ENCODE assay signal across 20 cellular contexts in the genomic region with DNA sequence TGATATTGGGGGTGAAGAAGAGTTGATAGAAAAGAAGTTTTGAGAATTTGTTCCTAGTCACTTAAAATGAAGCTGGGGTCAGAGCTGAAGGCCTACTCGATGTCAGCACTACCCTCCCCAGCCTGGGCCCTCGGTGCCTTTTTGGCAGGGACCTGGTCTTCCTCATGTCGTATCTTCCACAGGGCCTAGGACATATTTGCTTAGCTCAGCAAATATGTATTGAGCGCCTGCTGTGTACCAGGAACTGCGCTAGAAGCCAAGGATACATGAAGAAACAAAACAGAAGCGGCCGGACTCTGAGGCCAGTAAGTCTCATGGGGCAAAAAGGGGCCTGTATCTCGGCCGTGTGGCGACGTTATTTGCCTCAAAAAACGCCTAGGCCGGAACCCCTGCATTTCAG. TPM values are rescaled to one million over a fixed set of nuclear protein-coding genes. Genes with fewer than 3 reads are reported as not detected.
DNase-seq lines count a peak whose midpoint lies in the region; ATAC-seq, FAIRE-seq and TF ChIP-seq lines count a peak whose summit lies in the region.
"Had no signal": no experiment of that assay in that cellular context is flagged by ENCODE, and none has a peak within 500 bp of the region (broad histone marks: within the 10 kb centered on the region; RNA-seq: fewer than 3 reads in every experiment).

No MANE protein-coding gene starts in this region.

- no peak overlapping the region for H2BK15ac ChIP-seq in IMR-90 (ENCODE audit: low read depth, low read length)

- no peak overlapping the region for H2AFZ ChIP-seq in IMR-90 (replicated peaks; ENCODE audit: low read length, poor library complexity)
- H2AFZ ChIP-seq: GM23338 had no signal

- intact Hi-C loops in IMR-90 (cut with micrococcal nuclease) = no loop called here
- intact Hi-C loops in spleen (cut with DNase I; ENCODE audit: low total_unique reads) = no loop called here

- no peak overlapping the region for H3K23ac ChIP-seq in IMR-90 (ENCODE audit: low read depth, low read length)

- 88% methylated on average over 13 of the region's 13 CpGs for WGBS in A549 (ENCODE audit: missing lambda C conversion rate)
- 94% methylated on average over 7 of the region's 13 CpGs; no CpG with 5 or more reads in 1 of the 2 experiments for WGBS in IMR-90 (ENCODE audit: extremely low coverage in 2 of 2, insufficient read length in 1 of 2), 2 experiments
- WGBS in spleen, 5 donors = 91 to 93% (median 93%) methylated on average over 13 of the region's 13 CpGs

- H3K27me3 Mint-ChIP-seq in T-helper 17 cell = no peaks in the 10 kb centered on the region
- H3K27me3 Mint-ChIP-seq: CD4-positive, CD25-positive, alpha-beta regulatory T cell had no signal

- no peak overlapping the region for H3K14ac ChIP-seq in IMR-90 (replicated peaks; ENCODE audit: low read depth, low read length)

- no peak for TF ChIP-seq RAD21 in A549 (conservative IDR thresholded peaks at IDR 0.05 in 1 of 2, IDR thresholded peaks at IDR 0.05 in 1 of 2)
- no peak for TF ChIP-seq RAD21 in IMR-90 (IDR thresholded peaks at IDR 0.05; ENCODE audit: low read length)

- TF ChIP-seq CTCF in A549 (IDR thresholded peaks at IDR 0.05) = no peak
- TF ChIP-seq CTCF in IMR-90 (conservative IDR thresholded peaks at IDR 0.05; ENCODE audit: low read depth, low read length) = no peak
- no peak for TF ChIP-seq CTCF in spleen (IDR thresholded peaks at IDR 0.05 in 8 of 11, conservative IDR thresholded peaks at IDR 0.05 in 3 of 11)

- H3K4me2 ChIP-seq in A549 (no peak overlapping the region), IMR-90 (ENCODE audit: low read depth, low read length) (no peak overlapping the region)
- H3K4me2 ChIP-seq: GM23338 had no signal

- no peaks in the 10 kb centered on the region for H3K4me1 ChIP-seq in A549
- no peaks in the 10 kb centered on the region for H3K4me1 ChIP-seq in IMR-90 (ENCODE audit: control insufficient read depth, insufficient read depth, low read length)
- H3K4me1 ChIP-seq in spleen = peaks cover 0 to 38% (median 18%) of the 10 kb centered on the region in 6 donors
- H3K4me1 ChIP-seq: Caco-2, HAP-1 had no signal

- FAIRE-seq in A549 (lab: Jason Lieb, UNC) = no peak
- FAIRE-seq: G401.6, GM12892, H54 had no signal

- ATAC-seq in A549 = no peak
- no peak for ATAC-seq in IMR-90 (ENCODE audit: low read depth)
- no peak for ATAC-seq in GM21737 (IDR thresholded peaks at IDR 0.05; ENCODE audit: unreplicated experiment)
- no peak for ATAC-seq in T-helper 17 cell
- ATAC-seq: CD8-positive, alpha-beta T cell; GM23338 had no signal

- dilution Hi-C loops in IMR-90 (cut with HindIII; ENCODE audit: low sequenced_read_pairs, unreplicated experiment) = no loop called here

- TF ChIP-seq EP300 in A549 (IDR thresholded peaks at IDR 0.05) = no peak

- H4K20me1 ChIP-seq in IMR-90 (ENCODE audit: insufficient read depth, low read length) = no peaks in the 10 kb centered on the region
- H4K20me1 ChIP-seq: BLaER1 had no signal

- H3K9me1 ChIP-seq in IMR-90 (ENCODE audit: insufficient read depth, low read length) = no peaks in the 10 kb centered on the region

- no peak overlapping the region for H4K5ac ChIP-seq in IMR-90 (ENCODE audit: low read depth, low read length)

- TF ChIP-seq POLR2A in A549 (IDR thresholded peaks at IDR 0.05; ENCODE audit: low read length) (no peak), IMR-90 (IDR thresholded peaks at IDR 0.05; ENCODE audit: low read depth, low read length) (no peak), spleen (IDR thresholded peaks at IDR 0.05) (no peak)

- H3K9me3 ChIP-seq in A549 (no peaks in the 10 kb centered on the region), IMR-90 (ENCODE audit: control insufficient read depth, insufficient read depth, low read length) (no peaks in the 10 kb centered on the region), spleen (no peaks in the 10 kb centered on the region), T-helper 17 cell (ENCODE audit: control insufficient read depth, low read length, poor library complexity, severe bottlenecking) (no peaks in the 10 kb centered on the region)
- H3K9me3 ChIP-seq: BLaER1, Caco-2, HAP-1 had no signal

- H3K79me1 ChIP-seq in IMR-90 (ENCODE audit: low read depth in 1 of 2, low read length in 2 of 2) = no peaks in the 10 kb centered on the region

- H4K91ac ChIP-seq in IMR-90 (ENCODE audit: insufficient read depth, low read depth, low read length) = no peak overlapping the region

- no peak overlapping the region for H3K18ac ChIP-seq in IMR-90 (ENCODE audit: low read depth, low read length)

- POLR2A ChIA-PET in A549 (lab: Yijun Ruan, JAX) (no interaction called here), IMR-90 (lab: Charles Lee; ENCODE audit: unreplicated experiment) (no interaction called here)

- H2BK20ac ChIP-seq in IMR-90 (ENCODE audit: low read depth, low read length) = no peak overlapping the region

- no peak overlapping the region for H2AK9ac ChIP-seq in IMR-90 (replicated peaks; ENCODE audit: low read depth, low read length, poor library complexity)

- CTCF ChIA-PET in A549 (lab: Yijun Ruan, JAX) = no interaction called here
- CTCF ChIA-PET in IMR-90 (lab: Yijun Ruan, JAX) = no interaction called here

- no peak overlapping the region for H4K8ac ChIP-seq in IMR-90 (ENCODE audit: low read depth in 2 of 2, low read length in 2 of 2)

- peaks cover 5% of the 10 kb centered on the region for H3K4me1 Mint-ChIP-seq in T-helper 17 cell
- H3K4me1 Mint-ChIP-seq: GM23338 had no signal

- in situ Hi-C loops in IMR-90 (cut with MboI; ENCODE audit: low sequenced_read_pairs) = no loop called here

- H3K4me3 Mint-ChIP-seq in T-helper 17 cell = no peak overlapping the region
- H3K4me3 Mint-ChIP-seq: B cell; CD4-positive, CD25-positive, alpha-beta regulatory T cell; CD8-positive, alpha-beta T cell; GM23338; HFFc6 had no signal

- DNase-seq in A549 (ENCODE audit: low read depth in 1 of 2, low spot score in 1 of 2) (no peak), IMR-90 (no peak), mesenteric fat pad (ENCODE audit: low spot score) (peak; percentile 26), spleen (peak; percentile 36), T-helper 17 cell (no peak)
- DNase-seq: Caco-2; CD4-positive, CD25-positive, alpha-beta regulatory T cell; CD8-positive, alpha-beta T cell; DMS153; DND-41; HFFc6 had no signal

- H3K36me3 ChIP-seq in IMR-90 (ENCODE audit: control insufficient read depth, insufficient read depth, low read length) (no peaks in the 10 kb centered on the region), spleen (peaks cover 0 to 46% (median 0%) of the 10 kb centered on the region in 6 donors)
- H3K36me3 ChIP-seq: BLaER1, HAP-1 had no signal

- H3K27me3 ChIP-seq in IMR-90 (ENCODE audit: control insufficient read depth, insufficient read depth, low read length) = no peaks in the 10 kb centered on the region
- peaks cover 0 to 22% (median 0%) of the 10 kb centered on the region in 7 donors for H3K27me3 ChIP-seq in spleen (replicated peaks in 1 of 7)
- H3K27me3 ChIP-seq: BLaER1 had no signal

- H3K27ac Mint-ChIP-seq in T-helper 17 cell = no peak overlapping the region
- H3K27ac Mint-ChIP-seq: B cell; CD8-positive, alpha-beta T cell; GM23338; HFFc6 had no signal

- no TSS peak for BruUV-seq in IMR-90 (replicated peaks; lab: Mats Ljungman, UMichigan)

- H3K9ac ChIP-seq in IMR-90 (ENCODE audit: low read depth, low read length) = no peak overlapping the region
- H3K9ac ChIP-seq: BLaER1 had no signal

- H3K36me3 Mint-ChIP-seq in T-helper 17 cell (ENCODE audit: low read depth) = peaks cover 12% of the 10 kb centered on the region

- H3K56ac ChIP-seq in IMR-90 (ENCODE audit: extremely low read depth, insufficient read depth, low read length) = no peak overlapping the region

- no peak overlapping the region for H3K4ac ChIP-seq in IMR-90 (ENCODE audit: low read depth, low read length)

- H3K27ac ChIP-seq in A549 (no peak overlapping the region), IMR-90 (ENCODE audit: insufficient read depth, low read length) (no peak overlapping the region), spleen (no peak overlapping the region)
- H3K27ac ChIP-seq: BLaER1, C4-2B had no signal

- H2BK120ac ChIP-seq in IMR-90 (ENCODE audit: low read depth, low read length) = no peak overlapping the region

- H2BK5ac ChIP-seq in IMR-90 (ENCODE audit: low read depth, low read length, poor library complexity, severe bottlenecking) = no peak overlapping the region

- H3K4me3 ChIP-seq in A549 (no peak overlapping the region), IMR-90 (ENCODE audit: insufficient read depth, low read depth, low read length) (no peak overlapping the region), spleen (no peak overlapping the region)
- H3K4me3 ChIP-seq: BLaER1, GM23338, HAP-1 had no signal

- no peak overlapping the region for H2AK5ac ChIP-seq in IMR-90 (ENCODE audit: low read depth, low read length)

TF ChIP-seq in A549, 52 proteins besides CTCF, POLR2A, EP300 and RAD21:
- no peak for TF ChIP-seq FOXS1 (CRISPR knock-in tag; IDR thresholded peaks at IDR 0.05)
- peak; percentile 86 for TF ChIP-seq MAFK (IDR thresholded peaks at IDR 0.05; ENCODE audit: partially characterized antibody)

TF ChIP-seq in IMR-90, 13 proteins besides CTCF, POLR2A, EP300 and RAD21 (continues in another document):
- TF ChIP-seq MAFK (IDR thresholded peaks at IDR 0.05; ENCODE audit: low read depth, low read length) (peak; percentile 98), RFX5 (IDR thresholded peaks at IDR 0.05; ENCODE audit: low read depth, low read length) (no peak)
- TF ChIP-seq, protein P1, sequence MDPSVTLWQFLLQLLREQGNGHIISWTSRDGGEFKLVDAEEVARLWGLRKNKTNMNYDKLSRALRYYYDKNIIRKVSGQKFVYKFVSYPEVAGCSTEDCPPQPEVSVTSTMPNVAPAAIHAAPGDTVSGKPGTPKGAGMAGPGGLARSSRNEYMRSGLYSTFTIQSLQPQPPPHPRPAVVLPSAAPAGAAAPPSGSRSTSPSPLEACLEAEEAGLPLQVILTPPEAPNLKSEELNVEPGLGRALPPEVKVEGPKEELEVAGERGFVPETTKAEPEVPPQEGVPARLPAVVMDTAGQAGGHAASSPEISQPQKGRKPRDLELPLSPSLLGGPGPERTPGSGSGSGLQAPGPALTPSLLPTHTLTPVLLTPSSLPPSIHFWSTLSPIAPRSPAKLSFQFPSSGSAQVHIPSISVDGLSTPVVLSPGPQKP (IDR thresholded peaks at IDR 0.05; ENCODE audit: borderline replicate concordance, low read depth, low read length) = no peak

RNA-seq across cellular contexts. Expression of a gene that starts 44.3 kb away (rescaled TPM):
- polyA plus RNA-seq in A549 (2011; rRNA removed) (112 TPM in 2 replicates), A549 (2017; fragmentation: RNase III; extraction: RNeasy Plus Mini Kit Qiagen cat#74134 plus additional on column Dnase treatment) (74.4 to 77.2 TPM (median 76.9 TPM) in 3 replicates), IMR-90 (2012; rRNA removed) (113 and 127 TPM in 2 replicates), spleen (10 to 100 TPM; 40.4 to 58.5 (median 46.8) TPM)
- polyA plus RNA-seq in A549 (2012; cell fraction: cytosol; rRNA removed) = 58.5 and 70.6 TPM in 2 replicates
- 54.2 and 80.8 TPM in 2 replicates for polyA plus RNA-seq in A549 (2012; cell fraction: nucleus; rRNA removed)
- 51.2 and 53.8 TPM in 2 replicates for polyA minus RNA-seq in A549 (2011; rRNA and poly(A)+ RNA removed)
- total RNA-seq in IMR-90 (2012; rRNA removed) (84.2 and 90.3 TPM in 2 replicates), mesenteric fat pad (107 TPM), spleen (10 to 100 TPM; 63.9 to 97.2 (median 77.8) TPM), T-helper 17 cell (10 to 100 TPM; 50.4 to 55.5 TPM)
- 99.3 and 108 TPM in 2 replicates for polyA plus RNA-seq in IMR-90 (2012; cell fraction: cytosol; rRNA removed)
- 122 and 215 TPM in 2 replicates for polyA plus RNA-seq in IMR-90 (2012; cell fraction: nucleus; rRNA removed; ENCODE audit: low replicate concordance)

Comparison
In these comparisons a context has a peak if more than half of its experiments do, and no peak if none do; other contexts are left out.
1. DNase-seq: peak in mesenteric fat pad (single experiment) and spleen (single experiment); none in A549 (0 of 2), IMR-90 (single experiment) and T-helper 17 cell (0 of 3).